18 cellular contexts compared by ENCODE assay signal in the genomic region with DNA sequence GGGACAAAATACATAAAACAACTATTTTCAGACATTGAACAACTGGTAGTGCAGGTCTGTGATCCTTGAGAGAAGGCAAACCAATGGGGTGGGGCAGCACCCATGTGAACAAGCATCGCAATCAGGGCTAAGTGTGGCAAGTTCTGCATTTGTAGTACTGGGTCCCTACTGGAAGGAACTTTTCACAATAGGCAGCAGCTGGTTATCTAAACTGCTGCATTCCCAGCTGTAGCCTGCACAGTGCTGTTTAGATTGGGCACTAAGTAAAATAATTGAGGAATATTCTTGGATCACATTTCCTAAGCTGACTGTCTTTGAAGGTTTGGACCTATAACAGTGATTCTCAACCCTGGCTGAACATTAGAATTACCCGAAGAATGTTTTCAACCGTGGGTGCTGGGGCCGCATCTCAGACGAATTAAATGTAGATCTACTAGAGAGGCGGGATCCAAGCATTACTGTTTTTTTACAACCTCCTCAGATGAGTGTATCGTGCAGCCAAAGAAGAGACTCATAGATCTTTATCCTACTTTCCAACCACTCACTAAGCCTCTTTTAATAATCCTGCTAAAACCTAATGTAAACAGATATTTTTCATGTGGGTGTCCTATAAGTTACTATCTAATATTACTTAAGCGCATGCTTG. TPM values are rescaled to one million over a fixed set of nuclear protein-coding genes. Genes with fewer than 3 reads are reported as not detected.
DNase-seq lines count a peak whose midpoint lies in the region; ATAC-seq, FAIRE-seq and TF ChIP-seq lines count a peak whose summit lies in the region.
"Had no signal": no experiment of that assay in that cellular context is flagged by ENCODE, and none has a peak within 500 bp of the region (broad histone marks: within the 10 kb centered on the region; RNA-seq: fewer than 3 reads in every experiment).

No MANE protein-coding gene starts in this region.

- TF ChIP-seq CTCF in BJ (IDR thresholded peaks at IDR 0.05; ENCODE audit: insufficient read depth, low read depth, low read length), result 0 out of 2 replicates have a peak, but pooled peaks have one; percentile 10

- POLR2A ChIA-PET in BJ (lab: Charles Lee), result no interaction called here

- FAIRE-seq in H54 (lab: Jason Lieb, UNC), result no peak

- no peak for TF ChIP-seq POLR2A in H54 (IDR thresholded peaks at IDR 0.05; ENCODE audit: low read depth, low read length)

- no peak for DNase-seq in BJ (ENCODE audit: low read depth)
- peak; percentile 79 for DNase-seq in NCI-H82 (lab: John Stamatoyannopoulos, UW)
- DNase-seq in fibroblast of gingiva (ENCODE audit: low read depth), result peak; percentile 64
- DNase-seq in H54 (ENCODE audit: insufficient read length, low spot score), result no peak
- no peak for DNase-seq in H7
- DNase-seq: activated CD8-positive, alpha-beta memory T cell treated with anti-CD3 and anti-CD28 coated beads for 24 hours; adrenal gland; cerebellar nuclear complex; DMS79 treated with DMSO at 0.1 percent for 48 hours; islet precursor cell; NCI-H1417; retina; stimulated activated CD4-positive, alpha-beta T cell treated with anti-CD3 and anti-CD28 coated beads, Interleukin-1b, Interleukin-23, amount 100 ng/mL, for 48 hours had no signal

- H3K27me3 ChIP-seq in BJ (ENCODE audit: control insufficient read depth, insufficient read depth, low read length), result no peaks in the 10 kb centered on the region
- H3K27me3 ChIP-seq in H7 (ENCODE audit: control insufficient read depth, insufficient read depth, low read length), result no peaks in the 10 kb centered on the region
- H3K27me3 ChIP-seq: adrenal gland, neural progenitor cell had no signal

- peak overlapping the region in 17 of 21 experiments; percentile 2 to 58 (median 44) for H3K27ac ChIP-seq in skin epidermis
- H3K27ac ChIP-seq: neural progenitor cell, RWPE1 had no signal

- no peaks in the 10 kb centered on the region for H3K36me3 ChIP-seq in BJ (ENCODE audit: control insufficient read depth, insufficient read depth, low read length)
- H3K36me3 ChIP-seq in H7 (replicated peaks; ENCODE audit: control insufficient read depth, insufficient read depth, low read length), result no peaks in the 10 kb centered on the region
- H3K36me3 ChIP-seq: adrenal gland, neural progenitor cell had no signal

- ATAC-seq in GM21515 (IDR thresholded peaks at IDR 0.05; ENCODE audit: unreplicated experiment), result no peak
- ATAC-seq: WTC11 had no signal

- CTCF ChIA-PET in BJ (lab: Yijun Ruan, JAX), result interaction anchor here (0.6 to 1.2 kb wide), 3 partner anchors 13 to 47 kb away, joined by 3 read pairs; no protein-coding TSS in a partner anchor

- no peak overlapping the region for H3K4me3 ChIP-seq in BJ (ENCODE audit: low read depth, low read length)
- no peak overlapping the region for H3K4me3 ChIP-seq in skin epidermis
- no peak overlapping the region for H3K4me3 ChIP-seq in H7 (ENCODE audit: insufficient read depth, low read depth, low read length)
- H3K4me3 ChIP-seq: adrenal gland, neural progenitor cell had no signal

RNA-seq across cellular contexts. Expression of a gene that starts 12.4 kb away (rescaled TPM):
- polyA plus RNA-seq in BJ (2011; rRNA removed), result 5.3 and 7.3 TPM in 2 replicates
- polyA minus RNA-seq in BJ (2011; rRNA and poly(A)+ RNA removed), result 11.7 and 12.8 TPM in 2 replicates
- total RNA-seq in H7 (2014; rRNA removed; shearing (Covaris generic)), result 41.1 and 41.8 TPM in 2 replicates

Comparison
In these comparisons a context has a peak if more than half of its experiments do, and no peak if none do; other contexts are left out.
1. DNase-seq: peak in NCI-H82 (single experiment) and fibroblast of gingiva (single experiment); none in BJ (single experiment), H54 (single experiment) and H7 (single experiment).